ENCODE assay signal across 19 cellular contexts in the genomic region with DNA sequence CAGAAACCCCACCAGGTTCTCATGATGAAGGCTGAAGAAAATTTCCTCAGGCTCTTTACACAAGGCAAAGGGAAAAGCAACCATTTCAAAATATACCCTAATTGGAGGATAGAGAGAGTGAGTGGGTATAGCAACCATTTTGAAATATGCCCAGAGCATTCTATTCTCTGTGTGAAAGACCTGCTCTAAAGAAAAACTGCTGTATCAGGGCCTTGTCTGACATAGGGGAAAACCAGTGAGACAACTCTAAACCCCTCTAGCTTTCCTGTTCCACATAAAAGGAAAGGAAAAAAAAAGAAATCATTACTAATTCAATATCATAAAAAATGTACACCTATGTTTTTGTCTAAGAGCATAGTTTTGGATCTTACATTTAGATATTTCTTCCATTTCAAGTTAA.
"Had no signal": no experiment of that assay in that cellular context is flagged by ENCODE, and none has a peak within 500 bp of the region (broad histone marks: within the 10 kb centered on the region; RNA-seq: fewer than 3 reads in every experiment).

No MANE protein-coding gene starts in this region.

- H3K27ac ChIP-seq: PC-9 had no signal

- ATAC-seq: activated T-cell treated with anti-CD3 and anti-CD28 coated beads, Interleukin-2, amount 50 U/mL, for 4 hours; T-helper 17 cell had no signal

- H3K4me2 ChIP-seq: PC-9 had no signal

- H2AFZ ChIP-seq: PC-9 had no signal

- DNase-seq: activated B cell treated with CpG ODN at 0.5 μM for 24 hours; activated CD4-positive, alpha-beta memory T cell treated with anti-CD3 and anti-CD28 coated beads for 36 hours; activated CD4-positive, alpha-beta T cell treated with anti-CD3 and anti-CD28 coated beads, Interleukin-2, amount 10 ng/mL, durations not matched to agents 7 days and 5 days; activated CD8-positive, alpha-beta memory T cell treated with anti-CD3 and anti-CD28 coated beads for 24 hours; activated gamma-delta T cell; activated naive CD4-positive, alpha-beta T cell treated with anti-CD3 and anti-CD28 coated beads for 36 hours; activated T-cell treated with anti-CD3 and anti-CD28 coated beads, Interleukin-2, amount 50 U/mL, for 4 hours; amygdala; cortex of kidney; NCI-H1105 treated with DMSO at 0.1 percent for 48 hours; NCI-H146; NCI-H187 treated with DMSO at 0.1 percent for 48 hours; NCI-H2081 treated with DMSO at 0.1 percent for 48 hours; NCI-H446; NCI-H524; PC-9; SIG-M5; T-helper 17 cell; T-helper 9 cell had no signal

- H3K4me3 ChIP-seq: PC-9 had no signal
